ENCODE assay signal across 19 cellular contexts in the genomic region with DNA sequence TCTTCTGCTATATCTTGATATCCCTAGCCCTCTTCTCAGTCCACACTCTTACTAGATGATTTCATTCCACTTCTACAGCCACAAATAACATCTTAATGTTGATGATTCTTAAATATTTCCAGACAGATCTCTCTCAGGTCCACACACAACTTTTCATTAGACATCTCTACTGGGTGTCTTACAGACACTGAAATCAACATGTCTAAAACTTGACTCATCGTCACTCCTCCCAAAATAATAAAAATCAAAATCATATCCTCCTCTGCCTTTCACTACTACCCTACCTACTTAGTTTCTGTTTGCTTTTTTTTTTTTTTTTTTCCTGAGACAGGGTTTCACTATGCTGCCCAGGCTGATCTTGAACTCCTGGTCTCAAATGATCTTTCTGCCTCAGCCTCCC. TPM values are rescaled to one million over a fixed set of nuclear protein-coding genes. Genes with fewer than 3 reads are reported as not detected.
DNase-seq lines count a peak whose midpoint lies in the region; ATAC-seq and TF ChIP-seq lines count a peak whose summit lies in the region.
"Had no signal": no experiment of that assay in that cellular context is flagged by ENCODE, and none has a peak within 500 bp of the region (broad histone marks: within the 10 kb centered on the region; RNA-seq: fewer than 3 reads in every experiment).

No MANE protein-coding gene starts in this region.

- no peak for ATAC-seq in GM19023 (IDR thresholded peaks at IDR 0.05; ENCODE audit: unreplicated experiment)

- H3K4me1 ChIP-seq in SJSA1 (replicated peaks) = peaks cover 26% of the 10 kb centered on the region
- H3K4me1 ChIP-seq in transverse colon = peaks cover 0 to 6% (median 1%) of the 10 kb centered on the region in 4 donors
- H3K4me1 ChIP-seq: BLaER1 had no signal

- in situ Hi-C loops in transverse colon (cut with MboI; ENCODE audit: low pct_ligation_motif_present in 1 of 4, low pct_unique_long_range_greater_than_20kb in 1 of 4, low sequenced_read_pairs in 3 of 4) = no loop called here

- no peak overlapping the region for H3K4me3 ChIP-seq in SJSA1
- H3K4me3 ChIP-seq in fibroblast of pulmonary artery (replicated peaks; ENCODE audit: low read depth, low read length) = no peak overlapping the region
- no peak overlapping the region for H3K4me3 ChIP-seq in transverse colon
- H3K4me3 ChIP-seq: BLaER1, skin epidermis had no signal

- intact Hi-C loops in transverse colon (cut with DNase I; ENCODE audit: low total_unique reads) = no loop called here

- TF ChIP-seq EP300 in transverse colon (IDR thresholded peaks at IDR 0.05; ENCODE audit: low read depth) = no peak

- H3K27me3 ChIP-seq in SJSA1 (replicated peaks) (no peaks in the 10 kb centered on the region), transverse colon (no peaks in the 10 kb centered on the region)
- H3K27me3 ChIP-seq: BLaER1 had no signal

- peaks cover 86% of the 10 kb centered on the region for H3K36me3 ChIP-seq in SJSA1
- peaks cover 0 to 81% (median 33%) of the 10 kb centered on the region in 4 donors for H3K36me3 ChIP-seq in transverse colon

- WGBS in transverse colon (ENCODE audit: low coverage in 1 of 2), 2 donors = 91 to 94% methylated on average over 1 of the region's 1 CpG

- no peaks in the 10 kb centered on the region; the same call in 1 of the 2 replicates for H3K9me3 ChIP-seq in SJSA1 (replicated peaks)
- H3K9me3 ChIP-seq in transverse colon = no peaks in the 10 kb centered on the region
- H3K9me3 ChIP-seq: BLaER1 had no signal

- TF ChIP-seq CTCF in fibroblast of pulmonary artery (IDR thresholded peaks at IDR 0.05; ENCODE audit: low read length, missing control alignments) = no peak
- TF ChIP-seq CTCF in transverse colon (IDR thresholded peaks at IDR 0.05) = no peak

- TF ChIP-seq POLR2A in transverse colon (IDR thresholded peaks at IDR 0.05) = no peak

- H3K27ac ChIP-seq in SJSA1 (peak overlapping the region; percentile 68), transverse colon (no peak overlapping the region)
- H3K27ac ChIP-seq: BLaER1 had no signal

- DNase-seq in 8988T (peak; percentile 20), ELR (ENCODE audit: low read depth) (peak; percentile 44), SJSA1 (ENCODE audit: low read depth in 1 of 2, low spot score in 2 of 2) (no peak), fibroblast of pulmonary artery (ENCODE audit: low read depth) (peak; percentile 14), transverse colon (no peak), epidermal melanocyte (ENCODE audit: insufficient read length, low spot score) (no peak)
- DNase-seq in stimulated activated CD4-positive, alpha-beta T cell treated with anti-CD3 and anti-CD28 coated beads, Interleukin-4, amount 100 ng/mL, for 24 hours = no peak
- DNase-seq: activated CD4-positive, alpha-beta T cell treated with anti-CD3 and anti-CD28 coated beads for 4 hours; activated T-cell treated with anti-CD3 and anti-CD28 coated beads, Interleukin-2, amount 50 U/mL, for 48 hours; amygdala; NCI-H1930; NCI-H524 treated with DMSO at 0.1 percent for 48 hours; nucleus accumbens had no signal

RNA-seq across cellular contexts. Expression of gene PRDM4, which starts 11.8 kb away (rescaled TPM):
- 21.5 and 35.2 TPM in 2 replicates for total RNA-seq in SJSA1 (2014; rRNA removed; shearing (Covaris generic))
- total RNA-seq in transverse colon = 10 to 100 TPM; 41.6 to 71.2 (median 42.4) TPM

RNA-seq across cellular contexts. Expression of gene ASCL4, which starts 25.4 kb away (rescaled TPM):
- not detected in 2 replicates for total RNA-seq in SJSA1 (2014; rRNA removed; shearing (Covaris generic))
- not detected for total RNA-seq in transverse colon
- total RNA-seq: frontal cortex; mesenteric fat pad; T-helper 1 cell treated with Interleukin-12 subunit alpha and Interleukin-12 subunit beta and Interleukin-4 antibody, amounts not matched to agents 30 ng/mL and 1 ng/mL, for 36 hours had no signal

Comparison
In these comparisons a context has a peak if more than half of its experiments do, and no peak if none do; other contexts are left out.
1. DNase-seq: peak in 8988T (single experiment), ELR (single experiment) and fibroblast of pulmonary artery (single experiment); none in SJSA1 (0 of 2), transverse colon (single experiment), stimulated activated CD4-positive, alpha-beta T cell treated with anti-CD3 and anti-CD28 coated beads, Interleukin-4, amount 100 ng/mL, for 24 hours (single experiment) and epidermal melanocyte (single experiment).